ENCODE assay signal across 8 cellular contexts in the genomic region with DNA sequence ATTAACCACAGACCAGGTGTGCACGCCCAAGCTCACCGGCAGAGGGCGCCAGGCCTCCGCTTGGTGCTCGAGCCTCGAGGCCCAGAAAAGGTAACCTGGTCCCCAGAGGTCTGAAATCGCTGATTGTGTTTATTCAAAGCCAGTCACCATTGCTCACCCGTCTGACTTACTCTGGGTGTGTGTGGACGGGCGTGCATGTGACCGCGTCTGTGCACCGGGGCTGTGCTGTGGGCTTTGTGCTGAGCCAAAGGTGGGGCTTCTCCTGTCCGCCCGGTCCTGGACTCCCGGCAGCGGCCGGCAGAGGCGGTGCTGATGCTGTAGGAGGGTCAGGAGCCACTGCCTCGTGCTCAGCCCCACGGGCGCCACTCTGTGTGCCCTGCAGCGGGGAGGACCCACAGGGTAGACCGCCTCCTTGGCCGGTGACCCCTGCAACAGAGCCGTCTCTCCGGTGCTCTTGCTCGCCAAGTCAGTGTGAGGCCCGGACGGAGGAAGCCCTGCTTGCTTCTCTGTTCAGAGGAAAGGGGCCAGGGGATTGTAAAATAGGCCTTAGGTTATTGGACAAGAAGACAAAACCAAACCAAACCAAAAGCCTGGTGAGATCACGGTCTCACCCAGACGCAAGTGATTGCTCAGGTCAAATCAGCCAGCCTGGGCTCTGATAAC. TPM values are rescaled to one million over a fixed set of nuclear protein-coding genes. Genes with fewer than 3 reads are reported as not detected.
A peak's percentile ranks its signal among the peaks of the same experiment; 100 is the strongest.
DNase-seq lines count a peak whose midpoint lies in the region; ATAC-seq and TF ChIP-seq lines count a peak whose summit lies in the region.

No MANE protein-coding gene starts in this region.

- peak overlapping the region; percentile 33; the same call in 1 of the 2 replicates for H3K4me3 ChIP-seq in PC-3 (ENCODE audit: low read length)
- no peak overlapping the region for H3K4me3 ChIP-seq in fibroblast of mammary gland (ENCODE audit: control insufficient read depth, low read depth, low read length)

- peak overlapping the region; percentile 48 for H3K4me2 ChIP-seq in PC-3 (ENCODE audit: low read length)

- H3K36me3 ChIP-seq in PC-3 (ENCODE audit: low read depth, low read length) = no peaks in the 10 kb centered on the region

- ATAC-seq in GM21717 (IDR thresholded peaks at IDR 0.05; ENCODE audit: unreplicated experiment) (peak; percentile 45), PC-3 (peak; percentile 90), natural killer cell (peak; percentile 82 to 90 (median 84))

- H3K9ac ChIP-seq in PC-3 (ENCODE audit: low read length) = 0 out of 2 replicates have a peak overlapping the region, but pooled peaks have one; percentile 21

- CTCF ChIA-PET in PC-3 (lab: Charles Lee) = interaction anchor here (0.6 to 1.0 kb wide), 13 partner anchors 32 to 285 kb away, joined by 3 to 23 read pairs (median 5); a partner anchor contains a TSS

- no peak overlapping the region for H3K27ac ChIP-seq in PC-3 (ENCODE audit: low read length)

- no TSS peak for BruUV-seq in PC-3 (replicated peaks; lab: Mats Ljungman, UMichigan)

- H3K27me3 ChIP-seq in PC-3 (ENCODE audit: low read length) = no peaks in the 10 kb centered on the region

- DNase-seq in DMS153 treated with DMSO at 0.1 percent for 48 hours (lab: John Stamatoyannopoulos, UW; ENCODE audit: unreplicated experiment) (peak; percentile 97), KBM-7 (peak; percentile 76), PC-3 (peak; percentile 98), fibroblast of mammary gland (ENCODE audit: low read depth) (peak; percentile 83), natural killer cell (peak; percentile 88)
- peak; percentile 85 for DNase-seq in activated T-helper 1 cell treated with anti-CD3 and anti-CD28 coated beads, Interleukin-12 subunit alpha, Interleukin-12 subunit beta, Interleukin-2, Interleukin-4 antibody, amounts not matched to agents 30 ng/mL and 10 ng/mL and 1 ng/mL, durations not matched to agents 14 hours and 24 hours and 36 hours (ENCODE audit: low spot score)
- DNase-seq in stimulated activated naive CD4-positive, alpha-beta T cell treated with Interleukin-2 at 50 U/mL for 16 hours (lab: John Stamatoyannopoulos, UW) = peak; percentile 86

- peaks cover 19% of the 10 kb centered on the region for H3K4me1 ChIP-seq in PC-3 (ENCODE audit: insufficient read depth, low read length)

- H3F3A ChIP-seq in PC-3 (ENCODE audit: low read length, unreplicated experiment) = no peaks in the 10 kb centered on the region

- intact Hi-C loops in PC-3 (cut with micrococcal nuclease) = loop anchor here (1.0 kb wide), 3 partner anchors 54 to 214 kb away; no protein-coding TSS in a partner anchor
- intact Hi-C loops in activated T-helper 1 cell treated with anti-CD3 and anti-CD28 coated beads, Interleukin-12 subunit alpha, Interleukin-12 subunit beta, Interleukin-2, Interleukin-4 antibody, amounts not matched to agents 30 ng/mL and 10 ng/mL and 1 ng/mL, durations not matched to agents 14 hours and 24 hours and 36 hours (cut with micrococcal nuclease) = loop anchor here (1.0 kb wide), 5 partner anchors 16 to 214 kb away; a partner anchor contains a TSS
- intact Hi-C loops in natural killer cell (cut with micrococcal nuclease) = loop anchor here (1.0 kb wide), 4 partner anchors 14 to 65 kb away; a partner anchor contains a TSS

- no peaks in the 10 kb centered on the region for H3K9me3 Mint-ChIP-seq in activated T-helper 1 cell treated with anti-CD3 and anti-CD28 coated beads, Interleukin-12 subunit alpha, Interleukin-12 subunit beta, Interleukin-2, Interleukin-4 antibody, amounts not matched to agents 30 ng/mL and 10 ng/mL and 1 ng/mL, durations not matched to agents 14 hours and 24 hours and 36 hours
- no peaks in the 10 kb centered on the region for H3K9me3 Mint-ChIP-seq in natural killer cell

- POLR2A ChIA-PET in PC-3 (lab: Charles Lee; ENCODE audit: unreplicated experiment) = no interaction called here

- H3K36me3 Mint-ChIP-seq in activated T-helper 1 cell treated with anti-CD3 and anti-CD28 coated beads, Interleukin-12 subunit alpha, Interleukin-12 subunit beta, Interleukin-2, Interleukin-4 antibody, amounts not matched to agents 30 ng/mL and 10 ng/mL and 1 ng/mL, durations not matched to agents 14 hours and 24 hours and 36 hours (ENCODE audit: low read depth) = no peaks in the 10 kb centered on the region
- no peaks in the 10 kb centered on the region for H3K36me3 Mint-ChIP-seq in natural killer cell

- no peaks in the 10 kb centered on the region for H3K27me3 Mint-ChIP-seq in activated T-helper 1 cell treated with anti-CD3 and anti-CD28 coated beads, Interleukin-12 subunit alpha, Interleukin-12 subunit beta, Interleukin-2, Interleukin-4 antibody, amounts not matched to agents 30 ng/mL and 10 ng/mL and 1 ng/mL, durations not matched to agents 14 hours and 24 hours and 36 hours (ENCODE audit: insufficient read depth)
- no peaks in the 10 kb centered on the region for H3K27me3 Mint-ChIP-seq in natural killer cell (ENCODE audit: low read depth in 2 of 2)

- H3K79me2 ChIP-seq in PC-3 (ENCODE audit: low read length) = no peaks in the 10 kb centered on the region

- peak overlapping the region; percentile 87 for H2AFZ ChIP-seq in PC-3 (ENCODE audit: low read length)

- H3K4me1 Mint-ChIP-seq in activated T-helper 1 cell treated with anti-CD3 and anti-CD28 coated beads, Interleukin-12 subunit alpha, Interleukin-12 subunit beta, Interleukin-2, Interleukin-4 antibody, amounts not matched to agents 30 ng/mL and 10 ng/mL and 1 ng/mL, durations not matched to agents 14 hours and 24 hours and 36 hours (ENCODE audit: low read depth) = peaks cover 58% of the 10 kb centered on the region
- H3K4me1 Mint-ChIP-seq in natural killer cell = peaks cover 7 to 23% of the 10 kb centered on the region in 2 donors

- peak; percentile 99 for TF ChIP-seq CTCF in PC-3 (conservative IDR thresholded peaks at IDR 0.05; ENCODE audit: low read depth, low read length)
- peak; percentile 87 for TF ChIP-seq CTCF in fibroblast of mammary gland (conservative IDR thresholded peaks at IDR 0.05; ENCODE audit: control insufficient read depth, insufficient read depth, low read depth, low read length)
- TF ChIP-seq CTCF in natural killer cell (IDR thresholded peaks at IDR 0.05) = peak; percentile 96

- in situ Hi-C loops in KBM-7 (cut with MboI; ENCODE audit: low pct_unique_long_range_greater_than_20kb, low sequenced_read_pairs) = loop anchor here (5.0 to 10.0 kb wide), 2 partner anchors 64 to 211 kb away; no protein-coding TSS in a partner anchor

- H3K9me3 ChIP-seq in PC-3 (ENCODE audit: low read length) = no peaks in the 10 kb centered on the region

- no peaks in the 10 kb centered on the region for H4K20me1 ChIP-seq in PC-3 (ENCODE audit: low read length)

- peak overlapping the region; percentile 79 for H3K27ac Mint-ChIP-seq in activated T-helper 1 cell treated with anti-CD3 and anti-CD28 coated beads, Interleukin-12 subunit alpha, Interleukin-12 subunit beta, Interleukin-2, Interleukin-4 antibody, amounts not matched to agents 30 ng/mL and 10 ng/mL and 1 ng/mL, durations not matched to agents 14 hours and 24 hours and 36 hours
- peak overlapping the region; percentile 60 to 80 for H3K27ac Mint-ChIP-seq in natural killer cell

- H3K9me2 ChIP-seq in PC-3 (replicated peaks; ENCODE audit: low read length) = no peaks in the 10 kb centered on the region

- H3K4me3 Mint-ChIP-seq in activated T-helper 1 cell treated with anti-CD3 and anti-CD28 coated beads, Interleukin-12 subunit alpha, Interleukin-12 subunit beta, Interleukin-2, Interleukin-4 antibody, amounts not matched to agents 30 ng/mL and 10 ng/mL and 1 ng/mL, durations not matched to agents 14 hours and 24 hours and 36 hours = peak overlapping the region; percentile 72
- peak overlapping the region; percentile 52 for H3K4me3 Mint-ChIP-seq in natural killer cell

RNA-seq across cellular contexts. Expression of a gene that starts 32.0 kb away (rescaled TPM):
- total RNA-seq in PC-3 (2014; rRNA removed) (2.2 and 2.4 TPM in 2 replicates), natural killer cell (1,000 to 10,000 TPM in 1 of 3 donors, 100 to 1,000 TPM in 2; 499 to 1,024 (median 851) TPM)
- 137 and 139 TPM in 2 replicates for total RNA-seq in activated T-helper 1 cell treated with anti-CD3 and anti-CD28 coated beads, Interleukin-12 subunit alpha, Interleukin-12 subunit beta, Interleukin-2, Interleukin-4 antibody, amounts not matched to agents 30 ng/mL and 10 ng/mL and 1 ng/mL, durations not matched to agents 14 hours and 24 hours and 36 hours

RNA-seq across cellular contexts. Expression of a gene that starts 43.9 kb away (rescaled TPM):
- total RNA-seq in PC-3 (2014; rRNA removed) = 0.06 TPM in 1 of 2 replicates, not detected in the other
- total RNA-seq in activated T-helper 1 cell treated with anti-CD3 and anti-CD28 coated beads, Interleukin-12 subunit alpha, Interleukin-12 subunit beta, Interleukin-2, Interleukin-4 antibody, amounts not matched to agents 30 ng/mL and 10 ng/mL and 1 ng/mL, durations not matched to agents 14 hours and 24 hours and 36 hours = 0.15 and 0.52 TPM in 2 replicates
- total RNA-seq in natural killer cell = 1 to 10 TPM in 1 of 3 donors, under 1 TPM in 1, not detected in 1; 0.07 to 2.2 TPM

Comparison
In these comparisons a context has a peak if more than half of its experiments do, and no peak if none do; other contexts are left out.
1. RNA of a gene that starts 32.0 kb away (total RNA-seq): 499 to 1,024 TPM in natural killer cell and 137 to 139 TPM in activated T-helper 1 cell treated with anti-CD3 and anti-CD28 coated beads, Interleukin-12 subunit alpha, Interleukin-12 subunit beta, Interleukin-2, Interleukin-4 antibody, amounts not matched to agents 30 ng/mL and 10 ng/mL and 1 ng/mL, durations not matched to agents 14 hours and 24 hours and 36 hours; 2.2 to 2.4 TPM in PC-3; every median in the first group is over 10 times any median in the second.
2. Peak in every context shown above with its lines, with median percentiles within 50 percentile points of each other: DNase-seq, ATAC-seq and CTCF ChIP-seq.